19 cellular contexts compared by ENCODE assay signal in the genomic region with DNA sequence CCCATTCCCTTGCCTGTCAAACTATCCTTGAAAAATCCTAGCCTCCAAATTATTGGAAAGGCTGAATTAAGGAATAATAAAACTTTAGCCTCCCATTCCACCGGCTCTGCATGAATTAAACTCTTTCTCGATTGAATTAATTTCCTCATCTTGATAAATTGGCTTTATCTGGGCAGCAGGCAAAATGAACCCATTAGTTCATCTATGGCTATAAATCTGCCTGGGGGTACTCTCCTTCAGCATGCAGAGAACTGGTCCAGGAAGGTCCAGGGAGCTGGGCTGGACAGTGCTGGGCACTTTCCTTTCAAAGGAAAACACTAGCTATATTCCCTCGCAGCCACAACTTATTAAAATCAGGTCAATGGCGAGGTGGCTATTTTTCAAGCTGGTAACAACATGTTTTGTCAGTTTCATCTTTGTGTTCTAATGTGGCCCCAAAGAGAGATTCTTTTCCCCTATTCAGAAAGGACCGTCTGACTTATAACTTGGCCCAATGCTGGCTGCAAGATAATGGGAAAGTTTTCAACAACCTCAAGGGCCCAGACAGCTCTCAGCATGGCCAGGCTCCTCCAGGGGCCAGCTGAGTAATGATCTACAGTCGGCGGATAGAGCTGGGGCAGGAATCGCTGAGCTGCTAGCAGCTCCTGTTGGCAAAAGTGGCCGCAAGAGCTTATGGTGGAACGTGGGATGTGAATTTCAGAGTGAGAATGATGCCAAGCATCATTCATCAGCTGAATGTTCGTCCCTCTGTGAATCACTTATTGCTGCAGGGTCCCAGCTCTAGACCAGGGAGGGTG.
"Had no signal": no experiment of that assay in that cellular context is flagged by ENCODE, and none has a peak within 500 bp of the region (broad histone marks: within the 10 kb centered on the region; RNA-seq: fewer than 3 reads in every experiment).

No MANE protein-coding gene starts in this region.

- DNase-seq: MV-4-11; NCI-H1048; NCI-H1105; NCI-H1417; NCI-H1436 treated with DMSO at 0.1 percent for 48 hours; NCI-H1694 treated with DMSO at 0.1 percent for 48 hours; NCI-H2029; NCI-H2081 treated with DMSO at 0.1 percent for 48 hours; NCI-H2171; NCI-H510A; NCI-H524 treated with DMSO at 0.1 percent for 48 hours; NCI-H69; NCI-H774; NK-92 treated with Interleukin-12 subunit alpha and Interleukin-12 subunit beta, amount 100 ng/mL, for 24 hours; SHP77 had no signal

- ATAC-seq: K562, Panc1 had no signal

- H3K27ac ChIP-seq: HL-60, RWPE1 had no signal

- H3K4me3 ChIP-seq: K562 had no signal
